Comparison of ENCODE assay signal across 8 cellular contexts in genomic region chr11:102345923-102346322, GRCh38. TPM values are rescaled to one million over a fixed set of nuclear protein-coding genes. Genes with fewer than 3 reads are reported as not detected.
DNase-seq lines count a peak whose midpoint lies in the region; ATAC-seq and TF ChIP-seq lines count a peak whose summit lies in the region.

No MANE protein-coding gene starts in this region.

- H3K9me3 Mint-ChIP-seq in activated T-helper 2 cell treated with anti-CD3 and anti-CD28 coated beads, Interferon-gamma antibody, Interleukin-2, Interleukin-4, amounts not matched to agents 10 μg/mL and 5 μg/mL and 100 μg/mL, durations not matched to agents 14 hours and 24 hours and 36 hours = no peaks in the 10 kb centered on the region
- H3K9me3 Mint-ChIP-seq in stimulated activated naive B cell treated with anti-CD40 and anti-IgM and Interleukin-4, amounts not matched to agents 10 μg/mL and 1 μg/mL and 100 μg/mL, for 72 hours = no peaks in the 10 kb centered on the region

- H3K9me3 ChIP-seq in iPS-15b (ENCODE audit: control insufficient read depth, insufficient read depth, low read length) = no peaks in the 10 kb centered on the region

- no peak for TF ChIP-seq CTCF in BJ (IDR thresholded peaks at IDR 0.05; ENCODE audit: insufficient read depth, low read depth, low read length)
- no peak for TF ChIP-seq CTCF in GM13976 (IDR thresholded peaks at IDR 0.05; ENCODE audit: borderline replicate concordance, control extremely low read depth, extremely low read depth, insufficient read depth, missing control alignments)

- H3K36me3 ChIP-seq in BJ (ENCODE audit: control insufficient read depth, insufficient read depth, low read length) (no peaks in the 10 kb centered on the region), iPS-15b (ENCODE audit: control insufficient read depth, insufficient read depth, low read length) (no peaks in the 10 kb centered on the region)

- no peaks in the 10 kb centered on the region for H3K4me1 ChIP-seq in iPS-15b (ENCODE audit: control insufficient read depth, insufficient read depth, low read length)

- DNase-seq in BJ (ENCODE audit: low read depth) (no peak), NCI-H146 treated with DMSO at 0.1 percent for 48 hours (lab: John Stamatoyannopoulos, UW; ENCODE audit: unreplicated experiment) (no peak), GM13976 (ENCODE audit: low spot score) (no peak)
- no peak for DNase-seq in activated T-helper 2 cell treated with anti-CD3 and anti-CD28 coated beads, Interferon-gamma antibody, Interleukin-2, Interleukin-4, amounts not matched to agents 10 μg/mL and 5 μg/mL and 100 μg/mL, durations not matched to agents 14 hours and 24 hours and 36 hours (ENCODE audit: low spot score)
- peak; percentile 26 for DNase-seq in stimulated activated naive B cell treated with anti-CD40 and anti-IgM and Interleukin-4, amounts not matched to agents 10 μg/mL and 1 μg/mL and 100 μg/mL, for 72 hours

- ATAC-seq in HG02884 (IDR thresholded peaks at IDR 0.05; ENCODE audit: unreplicated experiment) (peak; percentile 31), GM21381 (IDR thresholded peaks at IDR 0.05; ENCODE audit: unreplicated experiment) (no peak)
- ATAC-seq in stimulated activated naive B cell treated with anti-CD40 and anti-IgM and Interleukin-4, amounts not matched to agents 10 μg/mL and 1 μg/mL and 100 μg/mL, for 72 hours (replicated peaks) = no peak

- H3K4me3 ChIP-seq in BJ (ENCODE audit: low read depth, low read length) (peak overlapping the region; percentile 49), iPS-15b (ENCODE audit: low read depth, low read length) (peak overlapping the region; percentile 95)

- in situ Hi-C loops in GM13976 (cut with MboI; ENCODE audit: low sequenced_read_pairs, unreplicated experiment) = no loop called here

- CTCF ChIA-PET in BJ (lab: Yijun Ruan, JAX) = interaction anchor here (1.0 to 5.2 kb wide), 4 partner anchors 57 to 320 kb away, joined by 3 to 38 read pairs (median 6); no protein-coding TSS in a partner anchor

- peaks cover 31% of the 10 kb centered on the region for H3K36me3 Mint-ChIP-seq in activated T-helper 2 cell treated with anti-CD3 and anti-CD28 coated beads, Interferon-gamma antibody, Interleukin-2, Interleukin-4, amounts not matched to agents 10 μg/mL and 5 μg/mL and 100 μg/mL, durations not matched to agents 14 hours and 24 hours and 36 hours (ENCODE audit: low read depth)
- peaks cover 2 to 27% of the 10 kb centered on the region in 2 donors for H3K36me3 Mint-ChIP-seq in stimulated activated naive B cell treated with anti-CD40 and anti-IgM and Interleukin-4, amounts not matched to agents 10 μg/mL and 1 μg/mL and 100 μg/mL, for 72 hours

- H3K4me3 Mint-ChIP-seq in activated T-helper 2 cell treated with anti-CD3 and anti-CD28 coated beads, Interferon-gamma antibody, Interleukin-2, Interleukin-4, amounts not matched to agents 10 μg/mL and 5 μg/mL and 100 μg/mL, durations not matched to agents 14 hours and 24 hours and 36 hours (ENCODE audit: low read depth) = peak overlapping the region; percentile 98
- peak overlapping the region; percentile 94 to 95 for H3K4me3 Mint-ChIP-seq in stimulated activated naive B cell treated with anti-CD40 and anti-IgM and Interleukin-4, amounts not matched to agents 10 μg/mL and 1 μg/mL and 100 μg/mL, for 72 hours

- H3K27me3 ChIP-seq in BJ (ENCODE audit: control insufficient read depth, insufficient read depth, low read length) (no peaks in the 10 kb centered on the region), iPS-15b (ENCODE audit: control insufficient read depth, insufficient read depth, low read length) (no peaks in the 10 kb centered on the region)

- peaks cover 30% of the 10 kb centered on the region for H3K4me1 Mint-ChIP-seq in activated T-helper 2 cell treated with anti-CD3 and anti-CD28 coated beads, Interferon-gamma antibody, Interleukin-2, Interleukin-4, amounts not matched to agents 10 μg/mL and 5 μg/mL and 100 μg/mL, durations not matched to agents 14 hours and 24 hours and 36 hours (ENCODE audit: low read depth)
- peaks cover 23 to 41% of the 10 kb centered on the region in 2 donors for H3K4me1 Mint-ChIP-seq in stimulated activated naive B cell treated with anti-CD40 and anti-IgM and Interleukin-4, amounts not matched to agents 10 μg/mL and 1 μg/mL and 100 μg/mL, for 72 hours

- H3K27me3 Mint-ChIP-seq in activated T-helper 2 cell treated with anti-CD3 and anti-CD28 coated beads, Interferon-gamma antibody, Interleukin-2, Interleukin-4, amounts not matched to agents 10 μg/mL and 5 μg/mL and 100 μg/mL, durations not matched to agents 14 hours and 24 hours and 36 hours (ENCODE audit: low read depth) = no peaks in the 10 kb centered on the region
- H3K27me3 Mint-ChIP-seq in stimulated activated naive B cell treated with anti-CD40 and anti-IgM and Interleukin-4, amounts not matched to agents 10 μg/mL and 1 μg/mL and 100 μg/mL, for 72 hours = no peaks in the 10 kb centered on the region

- POLR2A ChIA-PET in BJ (lab: Charles Lee) = no interaction called here

- intact Hi-C loops in activated T-helper 2 cell treated with anti-CD3 and anti-CD28 coated beads, Interferon-gamma antibody, Interleukin-2, Interleukin-4, amounts not matched to agents 10 μg/mL and 5 μg/mL and 100 μg/mL, durations not matched to agents 14 hours and 24 hours and 36 hours (cut with micrococcal nuclease) = loop anchor here (5.0 kb wide), 1 partner anchor 216 kb away; no protein-coding TSS in a partner anchor

- H3K9ac ChIP-seq in iPS-15b (ENCODE audit: low read depth, low read length) = peak overlapping the region; percentile 87

- H3K27ac Mint-ChIP-seq in activated T-helper 2 cell treated with anti-CD3 and anti-CD28 coated beads, Interferon-gamma antibody, Interleukin-2, Interleukin-4, amounts not matched to agents 10 μg/mL and 5 μg/mL and 100 μg/mL, durations not matched to agents 14 hours and 24 hours and 36 hours = peak overlapping the region; percentile 98
- H3K27ac Mint-ChIP-seq in stimulated activated naive B cell treated with anti-CD40 and anti-IgM and Interleukin-4, amounts not matched to agents 10 μg/mL and 1 μg/mL and 100 μg/mL, for 72 hours = peak overlapping the region; percentile 99

RNA-seq across cellular contexts. Expression of gene BIRC2, which starts 1.1 kb away (rescaled TPM):
- polyA plus RNA-seq in BJ (2011; rRNA removed) = 34.5 and 64.1 TPM in 2 replicates
- 35.3 and 41.8 TPM in 2 replicates for polyA minus RNA-seq in BJ (2011; rRNA and poly(A)+ RNA removed)
- total RNA-seq in activated T-helper 2 cell treated with anti-CD3 and anti-CD28 coated beads, Interferon-gamma antibody, Interleukin-2, Interleukin-4, amounts not matched to agents 10 μg/mL and 5 μg/mL and 100 μg/mL, durations not matched to agents 14 hours and 24 hours and 36 hours = 28.0 and 30.4 TPM in 2 replicates

RNA-seq across cellular contexts. Expression of gene BIRC3, which starts 28.6 kb away (rescaled TPM):
- 0.48 and 0.97 TPM in 2 replicates for polyA plus RNA-seq in BJ (2011; rRNA removed)
- polyA minus RNA-seq in BJ (2011; rRNA and poly(A)+ RNA removed) = 0.19 and 0.36 TPM in 2 replicates
- total RNA-seq in activated T-helper 2 cell treated with anti-CD3 and anti-CD28 coated beads, Interferon-gamma antibody, Interleukin-2, Interleukin-4, amounts not matched to agents 10 μg/mL and 5 μg/mL and 100 μg/mL, durations not matched to agents 14 hours and 24 hours and 36 hours = 217 and 221 TPM in 2 replicates
